Comparison of ENCODE assay signal across 1 cellular context in genomic region chr17:8255499-8255898, GRCh38.
TF ChIP-seq lines count a peak whose summit lies in the region.

No MANE protein-coding gene starts in this region.

TF ChIP-seq in K562, 482 proteins besides CTCF, POLR2A, EP300 and RAD21:
- TF ChIP-seq TCF7L2 (IDR thresholded peaks at IDR 0.05; ENCODE audit: low read depth, low read length) = no peak
- no peak for TF ChIP-seq SMC3 (conservative IDR thresholded peaks at IDR 0.05; ENCODE audit: insufficient read depth, low read depth, low read length)
- no peak for TF ChIP-seq ARID2 (IDR thresholded peaks at IDR 0.05)
- TF ChIP-seq RBBP5 (IDR thresholded peaks at IDR 0.05; ENCODE audit: borderline replicate concordance, insufficient read depth, low read length, poor library complexity, severe bottlenecking) = no peak
- no peak for TF ChIP-seq SIRT6 (IDR thresholded peaks at IDR 0.05; ENCODE audit: low read depth, low read length)
- no peak for TF ChIP-seq SRSF7 (optimal IDR thresholded peaks at IDR 0.05; ENCODE audit: low read depth, low read length)
